ENCODE assay signal across 9 cellular contexts in the genomic region with DNA sequence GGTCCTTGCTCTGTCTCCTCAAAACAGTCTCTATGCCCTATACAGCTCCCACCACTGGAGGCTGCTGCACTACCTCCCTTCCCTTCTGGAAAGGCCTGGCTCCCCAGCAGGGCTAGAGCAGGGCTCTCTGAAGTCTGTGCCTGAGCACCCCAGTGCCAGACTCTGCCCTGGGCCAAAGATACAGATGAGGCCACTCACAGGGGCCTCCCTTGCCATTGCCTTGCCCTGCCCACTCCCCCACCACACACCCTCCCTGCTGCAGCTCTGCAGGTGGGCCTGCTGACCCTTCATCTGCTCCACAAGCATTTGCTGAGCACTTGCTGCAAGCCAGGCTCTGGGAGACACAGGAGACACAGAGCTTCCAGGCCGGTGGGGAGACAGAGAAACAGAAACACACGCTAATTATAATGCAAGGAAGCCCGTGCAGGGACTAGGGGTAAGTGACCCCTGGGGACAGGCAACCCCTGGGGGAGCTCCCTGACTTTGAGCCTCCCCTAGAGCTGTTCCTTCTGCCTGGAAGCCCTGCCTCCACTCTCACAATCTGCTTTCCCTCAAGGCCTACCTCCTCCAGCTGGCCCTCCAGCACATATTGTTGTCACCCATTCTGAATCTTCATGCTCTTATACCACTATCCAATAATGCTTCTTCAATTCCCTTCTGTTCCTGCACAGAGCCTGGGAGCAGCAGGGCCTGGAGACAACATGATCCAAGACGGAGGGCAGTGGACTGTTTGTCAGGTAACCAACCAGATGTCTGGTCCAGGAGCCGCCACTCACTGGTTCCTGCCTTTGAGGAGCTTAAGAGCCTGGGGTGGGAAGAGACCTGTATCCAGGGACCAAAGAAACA. TPM values are rescaled to one million over a fixed set of nuclear protein-coding genes. Genes with fewer than 3 reads are reported as not detected.
A peak's percentile ranks its signal among the peaks of the same experiment; 100 is the strongest.
DNase-seq lines count a peak whose midpoint lies in the region; TF ChIP-seq lines count a peak whose summit lies in the region.
"Had no signal": no experiment of that assay in that cellular context is flagged by ENCODE, and none has a peak within 500 bp of the region (broad histone marks: within the 10 kb centered on the region; RNA-seq: fewer than 3 reads in every experiment).

No MANE protein-coding gene starts in this region.

- TF ChIP-seq EP300 in esophagus muscularis mucosa (IDR thresholded peaks at IDR 0.05) = no peak

- no peak overlapping the region for H3K9ac ChIP-seq in SK-N-MC (ENCODE audit: insufficient read length)

- TF ChIP-seq CTCF in GM12872 (IDR thresholded peaks at IDR 0.05; ENCODE audit: insufficient read depth, low read depth, low read length) = peak; percentile 37; the same call in 2 of the 3 replicates
- TF ChIP-seq CTCF in esophagus muscularis mucosa (IDR thresholded peaks at IDR 0.05) = peak; percentile 21 to 33 (median 23)
- TF ChIP-seq CTCF in retinal pigment epithelial cell (conservative IDR thresholded peaks at IDR 0.05; ENCODE audit: low read depth, low read length) = peak; percentile 34

- TF ChIP-seq POLR2A in esophagus muscularis mucosa (IDR thresholded peaks at IDR 0.05; ENCODE audit: low read depth) = no peak

- no peaks in the 10 kb centered on the region for H3K27me3 ChIP-seq in esophagus muscularis mucosa
- H3K27me3 ChIP-seq: SJSA1 had no signal

- DNase-seq in SK-N-MC (ENCODE audit: low read depth, low spot score) (no peak), esophagus muscularis mucosa (ENCODE audit: extremely low spot score) (no peak), retinal pigment epithelial cell (ENCODE audit: low read depth) (no peak), HCEC 1CT (no peak), KBM-7 (no peak), DMS79 (lab: John Stamatoyannopoulos, UW) (no peak)
- no peak for DNase-seq in central memory CD4-positive, alpha-beta T cell

- H3K9me3 ChIP-seq in SK-N-MC (ENCODE audit: low read depth, low read length) = no peaks in the 10 kb centered on the region
- H3K9me3 ChIP-seq in esophagus muscularis mucosa = no peaks in the 10 kb centered on the region
- H3K9me3 ChIP-seq: SJSA1 had no signal

- peaks cover 98 to 100% (median 100%) of the 10 kb centered on the region in 4 donors for H3K4me1 ChIP-seq in esophagus muscularis mucosa

- in situ Hi-C loops in KBM-7 (cut with MboI; ENCODE audit: low pct_unique_long_range_greater_than_20kb, low sequenced_read_pairs) = no loop called here

- peak overlapping the region; percentile 74 for H3K27ac ChIP-seq in SK-N-MC
- H3K27ac ChIP-seq in esophagus muscularis mucosa (replicated peaks in 1 of 4) = peak overlapping the region; percentile 84 to 98 (median 86)
- H3K27ac ChIP-seq: SJSA1 had no signal

- H3K36me3 ChIP-seq in SK-N-MC (ENCODE audit: insufficient read depth, low read length) (no peaks in the 10 kb centered on the region), esophagus muscularis mucosa (no peaks in the 10 kb centered on the region)

- WGBS in esophagus muscularis mucosa = 34% methylated on average over 5 of the region's 5 CpGs

- H3K4me3 ChIP-seq in SK-N-MC = peak overlapping the region; percentile 43
- H3K4me3 ChIP-seq in esophagus muscularis mucosa = no peak overlapping the region
- no peak overlapping the region for H3K4me3 ChIP-seq in retinal pigment epithelial cell (ENCODE audit: low read length)
- H3K4me3 ChIP-seq: SJSA1 had no signal

- intact Hi-C loops in esophagus muscularis mucosa (cut with DNase I) = no loop called here

RNA-seq across cellular contexts. Expression of gene PNMA1, which starts 32.6 kb away (rescaled TPM):
- total RNA-seq in esophagus muscularis mucosa = 10 to 100 TPM; 34.8 to 74.2 (median 55.0) TPM
